Comparison of ENCODE assay signal across 1 cellular context in the genomic region with DNA sequence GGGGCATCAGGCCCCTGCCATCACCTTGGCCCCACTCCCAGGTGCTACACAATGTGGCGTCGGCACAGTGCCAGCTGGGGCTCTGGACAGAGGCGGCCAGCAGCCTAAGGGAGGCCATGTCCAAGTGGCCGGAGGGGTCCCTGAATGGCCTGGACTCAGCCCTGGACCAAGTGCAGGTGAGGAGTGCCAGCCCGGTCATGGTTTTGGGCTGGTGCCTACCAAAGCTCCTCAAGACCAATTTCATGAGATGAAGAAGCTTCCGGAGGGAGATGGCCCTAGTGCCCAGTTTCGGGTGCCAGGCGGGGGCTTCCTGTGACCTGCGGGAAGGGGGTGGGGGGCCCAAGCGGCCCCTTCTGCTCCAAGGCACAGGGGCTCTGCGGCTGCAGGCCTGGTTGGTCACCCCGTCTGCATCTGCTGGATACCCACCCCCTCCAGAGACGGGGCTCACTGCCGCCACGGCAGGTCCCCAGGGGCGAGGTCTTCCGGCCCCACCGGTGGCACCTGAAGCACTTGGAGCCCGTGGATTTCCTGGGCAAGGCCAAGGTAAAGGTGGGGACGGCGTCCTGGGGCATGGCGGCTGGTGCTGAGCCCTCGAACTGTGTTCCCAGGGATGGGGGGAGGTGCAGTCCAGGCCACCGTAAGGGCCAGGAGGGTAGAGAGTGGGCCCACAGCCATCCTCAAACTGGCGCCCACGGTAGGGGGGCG.
TF ChIP-seq lines count a peak whose summit lies in the region.

No MANE protein-coding gene starts in this region.

TF ChIP-seq in Ishikawa, 13 proteins besides CTCF, POLR2A, EP300 and RAD21 (continued from another document):
- TF ChIP-seq TCF12 (IDR thresholded peaks at IDR 0.05; ENCODE audit: low read depth) = peak; percentile 52; the same call in 1 of the 2 replicates
- peak; percentile 56 for TF ChIP-seq ZBTB7A (IDR thresholded peaks at IDR 0.05; ENCODE audit: low read depth)
- TF ChIP-seq TAF1 (IDR thresholded peaks at IDR 0.05; ENCODE audit: low read depth) = no peak
- TF ChIP-seq MAX (IDR thresholded peaks at IDR 0.05) = no peak
